Comparison of ENCODE assay signal across 22 cellular contexts in genomic region chr4:109365944-109366343, GRCh38.
DNase-seq lines count a peak whose midpoint lies in the region; ATAC-seq, FAIRE-seq and TF ChIP-seq lines count a peak whose summit lies in the region.
"Had no signal": no experiment of that assay in that cellular context is flagged by ENCODE, and none has a peak within 500 bp of the region (broad histone marks: within the 10 kb centered on the region; RNA-seq: fewer than 3 reads in every experiment).

No MANE protein-coding gene starts in this region.

- POLR2A ChIA-PET in activated CD4-positive, alpha-beta memory T cell treated with anti-CD3 and anti-CD28 coated beads, Interleukin-2, amount 10 ng/mL, durations not matched to agents 7 days and 5 days (lab: Charles Lee): no interaction called here

- CTCF ChIA-PET in activated CD4-positive, alpha-beta memory T cell treated with anti-CD3 and anti-CD28 coated beads, Interleukin-2, amount 10 ng/mL, durations not matched to agents 7 days and 5 days (lab: Charles Lee): no interaction called here

- H3K36me3 Mint-ChIP-seq in activated CD4-positive, alpha-beta memory T cell treated with anti-CD3 and anti-CD28 coated beads, Interleukin-2, amount 10 ng/mL, durations not matched to agents 7 days and 5 days (ENCODE audit: low read depth): peaks cover 2% of the 10 kb centered on the region

- peak; percentile 10 for DNase-seq in HPDE6-E6E7 (ENCODE audit: extremely low spot score)
- peak; percentile 97 for DNase-seq in bronchial epithelial cell (ENCODE audit: low read depth)
- DNase-seq in renal cortical epithelial cell (ENCODE audit: low read depth): peak; percentile 92
- no peak for DNase-seq in activated CD4-positive, alpha-beta memory T cell treated with anti-CD3 and anti-CD28 coated beads, Interleukin-2, amount 10 ng/mL, durations not matched to agents 7 days and 5 days
- DNase-seq in NCI-H2029 (lab: John Stamatoyannopoulos, UW): no peak
- DNase-seq: BE2C; CD4-positive, alpha-beta T cell; COR-L47; DMS 273 treated with DMSO at 0.1 percent for 48 hours; DMS79 treated with DMSO at 0.1 percent for 48 hours; IMR-90; MV-4-11; NCI-H1105 treated with DMSO at 0.1 percent for 48 hours; NCI-H2081; NCI-H2171; NCI-H345; NCI-H524; NCI-H774; NK-92 treated with Interleukin-12 subunit alpha and Interleukin-12 subunit beta, amount 100 ng/mL, for 24 hours had no signal

- FAIRE-seq in bronchial epithelial cell (lab: Jason Lieb, UNC): no peak

- no peak overlapping the region for H3K4me3 Mint-ChIP-seq in activated CD4-positive, alpha-beta memory T cell treated with anti-CD3 and anti-CD28 coated beads, Interleukin-2, amount 10 ng/mL, durations not matched to agents 7 days and 5 days
- H3K4me3 Mint-ChIP-seq: CD4-positive, alpha-beta T cell had no signal

- ATAC-seq in esophagus mucosa: peak; percentile 92
- ATAC-seq in SK-N-SH treated with all-trans-retinoic acid at 6 μM for 48 hours: no peak
- ATAC-seq: HCT116 had no signal

- no peak overlapping the region for H3K4me3 ChIP-seq in bronchial epithelial cell (ENCODE audit: low read depth, low read length)

- H3K9me3 Mint-ChIP-seq in activated CD4-positive, alpha-beta memory T cell treated with anti-CD3 and anti-CD28 coated beads, Interleukin-2, amount 10 ng/mL, durations not matched to agents 7 days and 5 days: peaks cover 4% of the 10 kb centered on the region
- H3K9me3 Mint-ChIP-seq: CD4-positive, alpha-beta T cell had no signal

- no peak for TF ChIP-seq CTCF in bronchial epithelial cell (IDR thresholded peaks at IDR 0.05; ENCODE audit: insufficient read depth, low read length, severe bottlenecking)

- no peaks in the 10 kb centered on the region for H3K36me3 ChIP-seq in bronchial epithelial cell (ENCODE audit: control insufficient read depth, insufficient read depth, low read length)
- H3K36me3 ChIP-seq: BE2C had no signal

- peaks cover 39% of the 10 kb centered on the region for H3K27me3 Mint-ChIP-seq in activated CD4-positive, alpha-beta memory T cell treated with anti-CD3 and anti-CD28 coated beads, Interleukin-2, amount 10 ng/mL, durations not matched to agents 7 days and 5 days

- no peak overlapping the region for H3K27ac Mint-ChIP-seq in activated CD4-positive, alpha-beta memory T cell treated with anti-CD3 and anti-CD28 coated beads, Interleukin-2, amount 10 ng/mL, durations not matched to agents 7 days and 5 days
- H3K27ac Mint-ChIP-seq: CD4-positive, alpha-beta T cell had no signal

- H3K27me3 ChIP-seq in bronchial epithelial cell (ENCODE audit: control insufficient read depth, insufficient read depth, low read length): no peaks in the 10 kb centered on the region
- H3K27me3 ChIP-seq: BE2C had no signal

- peaks cover 8% of the 10 kb centered on the region for H3K4me1 Mint-ChIP-seq in activated CD4-positive, alpha-beta memory T cell treated with anti-CD3 and anti-CD28 coated beads, Interleukin-2, amount 10 ng/mL, durations not matched to agents 7 days and 5 days

TF ChIP-seq in SK-N-SH treated with all-trans-retinoic acid at 6 μM for 48 hours, 23 proteins besides CTCF, POLR2A, EP300 and RAD21:
- TF ChIP-seq TOX (CRISPR knock-in tag; IDR thresholded peaks at IDR 0.05; ENCODE audit: borderline replicate concordance) (no peak), PATZ1 (CRISPR knock-in tag; IDR thresholded peaks at IDR 0.05; ENCODE audit: borderline replicate concordance) (no peak), ESRRG (CRISPR knock-in tag; IDR thresholded peaks at IDR 0.05) (no peak), TCF4 (CRISPR knock-in tag; IDR thresholded peaks at IDR 0.05; ENCODE audit: borderline replicate concordance) (no peak), OSR1 (CRISPR knock-in tag; IDR thresholded peaks at IDR 0.05) (no peak), BACH2 (CRISPR knock-in tag; IDR thresholded peaks at IDR 0.05; ENCODE audit: borderline replicate concordance) (no peak), ISL1 (CRISPR knock-in tag; IDR thresholded peaks at IDR 0.05) (no peak), CSDC2 (CRISPR knock-in tag; IDR thresholded peaks at IDR 0.05) (no peak), GLIS3 (CRISPR knock-in tag; IDR thresholded peaks at IDR 0.05) (no peak), POU6F1 (CRISPR knock-in tag; IDR thresholded peaks at IDR 0.05; ENCODE audit: borderline replicate concordance, low read depth) (no peak), CREB5 (CRISPR knock-in tag; IDR thresholded peaks at IDR 0.05; ENCODE audit: low read depth) (no peak), ZNF8 (CRISPR knock-in tag; IDR thresholded peaks at IDR 0.05) (no peak), CSRNP3 (CRISPR knock-in tag; IDR thresholded peaks at IDR 0.05) (no peak), PPARA (CRISPR knock-in tag; IDR thresholded peaks at IDR 0.05; ENCODE audit: borderline replicate concordance) (no peak), SNAI2 (CRISPR knock-in tag; IDR thresholded peaks at IDR 0.05) (no peak)

Comparison
In these comparisons a context has a peak if more than half of its experiments do, and no peak if none do; other contexts are left out.
1. DNase-seq: peak in HPDE6-E6E7 (single experiment), bronchial epithelial cell (single experiment) and renal cortical epithelial cell (single experiment); none in activated CD4-positive, alpha-beta memory T cell treated with anti-CD3 and anti-CD28 coated beads, Interleukin-2, amount 10 ng/mL, durations not matched to agents 7 days and 5 days (single experiment) and NCI-H2029 (single experiment).